2 cellular contexts compared by ENCODE assay signal in genomic region chr17:31580331-31581021, GRCh38.
A peak's percentile ranks its signal among the peaks of the same experiment; 100 is the strongest.
TF ChIP-seq lines count a peak whose summit lies in the region.

No MANE protein-coding gene starts in this region.

TF ChIP-seq in SK-N-SH, 30 proteins besides CTCF, POLR2A, EP300 and RAD21 (continued from another document):
- TF ChIP-seq FOSL2 (IDR thresholded peaks at IDR 0.05; ENCODE audit: borderline replicate concordance, low read depth) (peak; percentile 79; the same call in 1 of the 2 replicates), MAX (IDR thresholded peaks at IDR 0.05; ENCODE audit: low read depth) (no peak), POLR2AphosphoS5 (IDR thresholded peaks at IDR 0.05; ENCODE audit: low read depth, low read length) (no peak), RFX5 (IDR thresholded peaks at IDR 0.05; ENCODE audit: low read length) (no peak), RXRA (IDR thresholded peaks at IDR 0.05; ENCODE audit: borderline replicate concordance, low read depth) (peak; percentile 44; the same call in 1 of the 2 replicates), SIN3A (IDR thresholded peaks at IDR 0.05; ENCODE audit: borderline replicate concordance, low read depth, low read length) (no peak), MXI1 (IDR thresholded peaks at IDR 0.05; ENCODE audit: low read depth, low read length) (no peak), ELF1 (IDR thresholded peaks at IDR 0.05) (no peak), FOXM1 (IDR thresholded peaks at IDR 0.05; ENCODE audit: low read depth) (no peak), YY1 (IDR thresholded peaks at IDR 0.05; ENCODE audit: low read depth) (no peak), TAF1 (IDR thresholded peaks at IDR 0.05; ENCODE audit: borderline replicate concordance, low read depth, low read length) (no peak), MEF2A (IDR thresholded peaks at IDR 0.05; ENCODE audit: borderline replicate concordance, low read depth) (0 out of 2 replicates have a peak, but pooled peaks have one; percentile 5), FOXJ3 (CRISPR knock-in tag; IDR thresholded peaks at IDR 0.05) (no peak), GATA2 (CRISPR knock-in tag; IDR thresholded peaks at IDR 0.05) (no peak), NRF1 (IDR thresholded peaks at IDR 0.05; ENCODE audit: low read depth, low read length) (no peak), NFIC (IDR thresholded peaks at IDR 0.05; ENCODE audit: borderline replicate concordance) (no peak), PBX3 (IDR thresholded peaks at IDR 0.05) (peak; percentile 35), GABPA (IDR thresholded peaks at IDR 0.05; ENCODE audit: low read depth) (no peak)

TF ChIP-seq in SK-N-SH treated with all-trans-retinoic acid at 6 μM for 48 hours, 23 proteins besides CTCF, POLR2A, EP300 and RAD21 (continued from another document):
- TF ChIP-seq PATZ1 (CRISPR knock-in tag; IDR thresholded peaks at IDR 0.05; ENCODE audit: borderline replicate concordance), result no peak
- no peak for TF ChIP-seq CSDC2 (CRISPR knock-in tag; IDR thresholded peaks at IDR 0.05)
- TF ChIP-seq PPARA (CRISPR knock-in tag; IDR thresholded peaks at IDR 0.05; ENCODE audit: borderline replicate concordance), result no peak
- TF ChIP-seq GLIS3 (CRISPR knock-in tag; IDR thresholded peaks at IDR 0.05), result no peak
- TF ChIP-seq CSRNP3 (CRISPR knock-in tag; IDR thresholded peaks at IDR 0.05), result no peak
- no peak for TF ChIP-seq BACH2 (CRISPR knock-in tag; IDR thresholded peaks at IDR 0.05; ENCODE audit: borderline replicate concordance)
- no peak for TF ChIP-seq ZNF70 (CRISPR knock-in tag; IDR thresholded peaks at IDR 0.05)
- no peak for TF ChIP-seq ZFP30 (CRISPR knock-in tag; IDR thresholded peaks at IDR 0.05)
- no peak for TF ChIP-seq OSR1 (CRISPR knock-in tag; IDR thresholded peaks at IDR 0.05)
- TF ChIP-seq ZFP3 (CRISPR knock-in tag; IDR thresholded peaks at IDR 0.05), result no peak
- no peak for TF ChIP-seq ZNF565 (CRISPR knock-in tag; conservative IDR thresholded peaks at IDR 0.05; ENCODE audit: low read depth)
- no peak for TF ChIP-seq POU6F1 (CRISPR knock-in tag; IDR thresholded peaks at IDR 0.05; ENCODE audit: borderline replicate concordance, low read depth)
TF ChIP-seq in SK-N-SH treated with all-trans-retinoic acid at 6 μM for 48 hours: peak in this region for 0.
